In the genomic region with DNA sequence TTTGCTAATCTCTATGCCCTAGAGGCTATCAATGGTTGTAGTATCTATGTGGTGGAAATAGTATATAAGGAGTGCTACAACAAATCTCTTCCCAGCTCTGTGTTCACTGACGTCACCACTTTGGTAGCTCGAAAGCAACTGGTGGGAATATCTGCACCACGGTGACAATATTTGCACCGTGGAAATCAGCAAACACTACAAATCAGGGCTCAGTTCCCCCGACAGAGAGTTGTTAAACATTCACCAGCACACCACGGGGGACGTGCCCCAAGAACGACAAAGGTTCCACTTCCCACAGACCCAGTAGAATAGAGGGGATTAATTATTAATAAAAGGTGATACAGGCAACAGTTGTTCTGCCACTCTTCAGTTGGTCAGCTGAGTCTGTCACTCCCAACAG, we compare ENCODE assay signal across 2 cellular contexts.
TF ChIP-seq lines count a peak whose summit lies in the region.

No MANE protein-coding gene starts in this region.

TF ChIP-seq in A549, 52 proteins besides CTCF, POLR2A, EP300 and RAD21 (continued from another document):
- TF ChIP-seq JUNB (IDR thresholded peaks at IDR 0.05) (no peak), HOXB13 (CRISPR knock-in tag; IDR thresholded peaks at IDR 0.05; ENCODE audit: low read depth) (no peak), CEBPB (IDR thresholded peaks at IDR 0.05) (no peak), E2F6 (IDR thresholded peaks at IDR 0.05; ENCODE audit: borderline replicate concordance, low read depth) (no peak)
- TF ChIP-seq, protein P1, sequence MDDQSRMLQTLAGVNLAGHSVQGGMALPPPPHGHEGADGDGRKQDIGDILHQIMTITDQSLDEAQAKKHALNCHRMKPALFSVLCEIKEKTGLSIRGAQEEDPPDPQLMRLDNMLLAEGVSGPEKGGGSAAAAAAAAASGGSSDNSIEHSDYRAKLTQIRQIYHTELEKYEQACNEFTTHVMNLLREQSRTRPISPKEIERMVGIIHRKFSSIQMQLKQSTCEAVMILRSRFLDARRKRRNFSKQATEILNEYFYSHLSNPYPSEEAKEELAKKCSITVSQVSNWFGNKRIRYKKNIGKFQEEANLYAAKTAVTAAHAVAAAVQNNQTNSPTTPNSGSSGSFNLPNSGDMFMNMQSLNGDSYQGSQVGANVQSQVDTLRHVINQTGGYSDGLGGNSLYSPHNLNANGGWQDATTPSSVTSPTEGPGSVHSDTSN (IDR thresholded peaks at IDR 0.05): no peak

TF ChIP-seq in SK-N-SH treated with all-trans-retinoic acid at 6 μM for 48 hours, 23 proteins besides CTCF, POLR2A, EP300 and RAD21 (continued from another document):
- no peak for TF ChIP-seq PATZ1 (CRISPR knock-in tag; IDR thresholded peaks at IDR 0.05; ENCODE audit: borderline replicate concordance)
- TF ChIP-seq TCF4 (CRISPR knock-in tag; IDR thresholded peaks at IDR 0.05; ENCODE audit: borderline replicate concordance): no peak
- TF ChIP-seq ZFP3 (CRISPR knock-in tag; IDR thresholded peaks at IDR 0.05): no peak
- TF ChIP-seq ESRRG (CRISPR knock-in tag; IDR thresholded peaks at IDR 0.05): no peak
- TF ChIP-seq ARNTL (CRISPR knock-in tag; IDR thresholded peaks at IDR 0.05; ENCODE audit: borderline replicate concordance, low read depth): no peak
- no peak for TF ChIP-seq BACH2 (CRISPR knock-in tag; IDR thresholded peaks at IDR 0.05; ENCODE audit: borderline replicate concordance)
